In genomic region chr9:109269839-109270238, GRCh38 we compare ENCODE assay signal across 19 cellular contexts. TPM values are rescaled to one million over a fixed set of nuclear protein-coding genes. Genes with fewer than 3 reads are reported as not detected.
A peak's percentile ranks its signal among the peaks of the same experiment; 100 is the strongest.
DNase-seq lines count a peak whose midpoint lies in the region; ATAC-seq and TF ChIP-seq lines count a peak whose summit lies in the region.
"Had no signal": no experiment of that assay in that cellular context is flagged by ENCODE, and none has a peak within 500 bp of the region (broad histone marks: within the 10 kb centered on the region; RNA-seq: fewer than 3 reads in every experiment).

No MANE protein-coding gene starts in this region.

- H3K27ac ChIP-seq in RWPE2 (ENCODE audit: poor library complexity, severe bottlenecking), result no peak overlapping the region
- H3K27ac ChIP-seq: GM23248 had no signal

- no peaks in the 10 kb centered on the region for H3K27me3 Mint-ChIP-seq in mesothelial cell of epicardium (ENCODE audit: low read depth)

- TF ChIP-seq CTCF in RWPE2 (IDR thresholded peaks at IDR 0.05; ENCODE audit: poor library complexity, severe bottlenecking) (no peak), mesothelial cell of epicardium (IDR thresholded peaks at IDR 0.05; ENCODE audit: unreplicated experiment) (no peak)

- DNase-seq in RWPE2 (ENCODE audit: low spot score), result peak; percentile 8
- no peak for DNase-seq in mesothelial cell of epicardium (ENCODE audit: low spot score in 2 of 2, unreplicated experiment in 2 of 2)
- no peak for DNase-seq in Ammon's horn (ENCODE audit: low spot score)
- DNase-seq in hepatic stellate cell (ENCODE audit: low spot score), result no peak
- DNase-seq: BE2C; C1 segment of cervical spinal cord; CD4-positive, CD25-positive, alpha-beta regulatory T cell; CD8-positive, alpha-beta memory T cell; COR-L47; DMS 273 treated with DMSO at 0.1 percent for 48 hours; DMS53; DND-41; EL; GM23248; HCEC 1CT; IMR-90 had no signal

- peaks cover 9% of the 10 kb centered on the region for H3K36me3 Mint-ChIP-seq in mesothelial cell of epicardium
- H3K36me3 Mint-ChIP-seq: CD4-positive, CD25-positive, alpha-beta regulatory T cell; CD8-positive, alpha-beta memory T cell had no signal

- H3K4me3 ChIP-seq in RWPE2 (ENCODE audit: severe bottlenecking), result no peak overlapping the region
- H3K4me3 ChIP-seq: GM12878, GM23248 had no signal

- H3K4me3 Mint-ChIP-seq in mesothelial cell of epicardium, result no peak overlapping the region
- H3K4me3 Mint-ChIP-seq: CD4-positive, CD25-positive, alpha-beta regulatory T cell; CD8-positive, alpha-beta memory T cell had no signal

- peaks cover 12% of the 10 kb centered on the region for H3K36me3 ChIP-seq in RWPE2 (ENCODE audit: low read depth)
- H3K36me3 ChIP-seq: BE2C had no signal

- ATAC-seq in RWPE2 (ENCODE audit: low read depth) (no peak), SK-N-SH treated with all-trans-retinoic acid at 6 μM for 48 hours (no peak), HG02840 (IDR thresholded peaks at IDR 0.05; ENCODE audit: low FRiP score, unreplicated experiment) (no peak)
- ATAC-seq: GM12878 had no signal

- peaks cover 2% of the 10 kb centered on the region for H3K4me1 Mint-ChIP-seq in mesothelial cell of epicardium
- H3K4me1 Mint-ChIP-seq: CD4-positive, CD25-positive, alpha-beta regulatory T cell; CD8-positive, alpha-beta memory T cell had no signal

- peak overlapping the region; percentile 22 for H3K27ac Mint-ChIP-seq in mesothelial cell of epicardium
- H3K27ac Mint-ChIP-seq: CD4-positive, CD25-positive, alpha-beta regulatory T cell; CD8-positive, alpha-beta memory T cell had no signal

- H3K27me3 ChIP-seq in RWPE2 (ENCODE audit: insufficient read depth, poor library complexity, severe bottlenecking), result no peaks in the 10 kb centered on the region
- H3K27me3 ChIP-seq: BE2C had no signal

- H3K4me1 ChIP-seq in RWPE2 (ENCODE audit: insufficient read depth, poor library complexity, severe bottlenecking), result no peaks in the 10 kb centered on the region
- H3K4me1 ChIP-seq: BE2C had no signal

- peaks cover 2% of the 10 kb centered on the region for H3K9me3 ChIP-seq in RWPE2 (ENCODE audit: severe bottlenecking)
- H3K9me3 ChIP-seq: BE2C had no signal

- peaks cover 7% of the 10 kb centered on the region for H3K9me3 Mint-ChIP-seq in mesothelial cell of epicardium

TF ChIP-seq in SK-N-SH treated with all-trans-retinoic acid at 6 μM for 48 hours, 23 proteins besides CTCF, POLR2A, EP300 and RAD21:
- TF ChIP-seq ZFP30 (CRISPR knock-in tag; IDR thresholded peaks at IDR 0.05) (no peak), TOX (CRISPR knock-in tag; IDR thresholded peaks at IDR 0.05; ENCODE audit: borderline replicate concordance) (no peak), ZFP3 (CRISPR knock-in tag; IDR thresholded peaks at IDR 0.05) (no peak), ZNF565 (CRISPR knock-in tag; conservative IDR thresholded peaks at IDR 0.05; ENCODE audit: low read depth) (no peak), CSRNP3 (CRISPR knock-in tag; IDR thresholded peaks at IDR 0.05) (no peak), TCF4 (CRISPR knock-in tag; IDR thresholded peaks at IDR 0.05; ENCODE audit: borderline replicate concordance) (peak; percentile 36), RARB (CRISPR knock-in tag; IDR thresholded peaks at IDR 0.05) (no peak)
- TF ChIP-seq, protein P1, sequence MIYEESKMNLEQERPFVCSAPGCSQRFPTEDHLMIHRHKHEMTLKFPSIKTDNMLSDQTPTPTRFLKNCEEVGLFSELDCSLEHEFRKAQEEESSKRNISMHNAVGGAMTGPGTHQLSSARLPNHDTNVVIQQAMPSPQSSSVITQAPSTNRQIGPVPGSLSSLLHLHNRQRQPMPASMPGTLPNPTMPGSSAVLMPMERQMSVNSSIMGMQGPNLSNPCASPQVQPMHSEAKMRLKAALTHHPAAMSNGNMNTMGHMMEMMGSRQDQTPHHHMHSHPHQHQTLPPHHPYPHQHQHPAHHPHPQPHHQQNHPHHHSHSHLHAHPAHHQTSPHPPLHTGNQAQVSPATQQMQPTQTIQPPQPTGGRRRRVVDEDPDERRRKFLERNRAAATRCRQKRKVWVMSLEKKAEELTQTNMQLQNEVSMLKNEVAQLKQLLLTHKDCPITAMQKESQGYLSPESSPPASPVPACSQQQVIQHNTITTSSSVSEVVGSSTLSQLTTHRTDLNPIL (CRISPR knock-in tag; IDR thresholded peaks at IDR 0.05; ENCODE audit: low read depth), result no peak

RNA-seq across cellular contexts. Expression of gene EPB41L4B, which starts 51.0 kb away (rescaled TPM):
- 5.2 to 5.5 TPM (median 5.3 TPM) in 3 replicates for total RNA-seq in mesothelial cell of epicardium
- total RNA-seq: CD4-positive, CD25-positive, alpha-beta regulatory T cell had no signal
